ENCODE assay signal across 8 cellular contexts in the genomic region with DNA sequence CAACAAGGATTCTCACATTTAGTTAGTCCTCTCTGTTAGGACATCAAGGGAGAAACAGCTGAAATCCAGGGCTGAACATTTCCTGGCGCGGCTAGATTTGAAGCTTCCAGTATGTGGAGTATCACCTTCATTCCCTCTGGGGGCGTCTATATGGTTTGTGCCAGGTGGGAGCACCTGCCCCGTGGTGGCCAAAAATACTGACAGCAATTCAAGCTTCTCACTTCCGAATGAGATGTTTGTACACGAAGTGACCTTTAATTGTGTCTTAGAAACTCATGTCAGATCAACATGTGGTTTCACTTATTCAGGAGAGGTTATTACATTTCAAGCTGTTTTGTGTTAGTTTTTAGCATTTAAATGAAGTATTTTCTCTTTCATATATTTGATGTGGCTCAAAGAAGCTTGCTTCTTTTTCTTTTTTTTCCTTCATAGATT.
A peak's percentile ranks its signal among the peaks of the same experiment; 100 is the strongest.
DNase-seq lines count a peak whose midpoint lies in the region; ATAC-seq lines count a peak whose summit lies in the region.

No MANE protein-coding gene starts in this region.

- H3K9ac ChIP-seq in adipocyte (ENCODE audit: low read length) (peak overlapping the region; percentile 81), mucosa of stomach (ENCODE audit: low read length) (peak overlapping the region; percentile 60)

- DNase-seq in AG08395 (ENCODE audit: low spot score) (peak; percentile 20), adipocyte (ENCODE audit: low read depth) (peak; percentile 73), KBM-7 (no peak), NCI-H1436 (lab: John Stamatoyannopoulos, UW) (no peak), hepatic stellate cell (ENCODE audit: low spot score) (no peak)

- ATAC-seq in HG02678 (IDR thresholded peaks at IDR 0.05; ENCODE audit: unreplicated experiment) (peak; percentile 51), HG03469 (IDR thresholded peaks at IDR 0.05; ENCODE audit: unreplicated experiment) (no peak)

- peak overlapping the region; percentile 78 for H3K4me3 ChIP-seq in adipocyte (ENCODE audit: low read length)
- H3K4me3 ChIP-seq in mucosa of stomach (ENCODE audit: low read length): peak overlapping the region; percentile 37

- in situ Hi-C loops in KBM-7 (cut with MboI; ENCODE audit: low pct_unique_long_range_greater_than_20kb, low sequenced_read_pairs): no loop called here

- no peaks in the 10 kb centered on the region for H3K36me3 ChIP-seq in adipocyte (ENCODE audit: control insufficient read depth, insufficient read depth, low read length, severe bottlenecking)
- no peaks in the 10 kb centered on the region for H3K36me3 ChIP-seq in mucosa of stomach (ENCODE audit: control insufficient read depth, insufficient read depth, low read length)

- H3K4me1 ChIP-seq in adipocyte (ENCODE audit: control insufficient read depth, insufficient read depth, low read length) (peaks cover 36% of the 10 kb centered on the region), mucosa of stomach (ENCODE audit: control insufficient read depth, insufficient read depth, low read length) (peaks cover 17% of the 10 kb centered on the region)

- no peaks in the 10 kb centered on the region for H3K27me3 ChIP-seq in adipocyte (replicated peaks; ENCODE audit: control insufficient read depth, insufficient read depth, low read length)
- H3K27me3 ChIP-seq in mucosa of stomach (ENCODE audit: control insufficient read depth, insufficient read depth, low read length): no peaks in the 10 kb centered on the region

- H3K9me3 ChIP-seq in adipocyte (ENCODE audit: control insufficient read depth, low read length) (no peaks in the 10 kb centered on the region), mucosa of stomach (ENCODE audit: control insufficient read depth, low read length) (no peaks in the 10 kb centered on the region)

Comparison
In these comparisons a context has a peak if more than half of its experiments do, and no peak if none do; other contexts are left out.
1. DNase-seq: peak in AG08395 (single experiment) and adipocyte (single experiment); none in KBM-7 (single experiment), NCI-H1436 (single experiment) and hepatic stellate cell (single experiment).